In the genomic region with DNA sequence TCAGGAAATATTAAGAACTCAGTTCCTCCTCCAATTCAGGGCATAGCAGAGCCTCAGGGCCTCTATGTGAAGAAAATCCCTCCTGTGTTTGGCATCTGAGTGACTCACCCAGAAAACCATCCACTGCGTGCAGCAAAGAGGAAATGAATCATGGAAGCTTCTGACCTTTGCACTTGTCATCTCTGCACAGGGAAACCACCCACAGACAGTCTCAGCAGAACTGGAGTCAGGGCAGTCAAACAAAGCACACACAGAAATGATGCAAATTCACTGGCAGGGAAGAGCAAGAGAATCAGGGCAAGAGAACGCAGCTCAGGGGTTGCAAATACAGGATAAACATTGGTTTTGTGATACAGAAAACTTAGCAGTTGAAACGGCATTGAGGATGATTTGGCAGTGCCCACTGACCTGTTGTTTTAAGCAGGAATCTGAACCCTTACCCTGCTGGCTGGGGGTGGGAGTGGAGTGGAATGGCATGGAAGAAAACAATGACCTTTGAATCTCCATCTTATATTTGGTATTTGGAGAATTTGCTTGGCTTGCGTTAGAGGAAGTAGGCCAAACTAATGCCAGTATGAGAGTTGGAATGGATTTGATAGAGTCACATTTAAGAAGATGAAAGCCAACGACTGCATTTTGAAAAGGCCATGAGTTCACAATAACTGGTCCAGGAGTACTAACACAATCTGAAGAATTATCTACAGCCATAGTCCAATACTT, we compare ENCODE assay signal across 1 cellular context.
A peak's percentile ranks its signal among the peaks of the same experiment; 100 is the strongest.
TF ChIP-seq lines count a peak whose summit lies in the region.

No MANE protein-coding gene starts in this region.

TF ChIP-seq in HepG2, 621 proteins besides CTCF, POLR2A, EP300 and RAD21 (continued from another document and continues in another):
- TF ChIP-seq, protein P1, sequence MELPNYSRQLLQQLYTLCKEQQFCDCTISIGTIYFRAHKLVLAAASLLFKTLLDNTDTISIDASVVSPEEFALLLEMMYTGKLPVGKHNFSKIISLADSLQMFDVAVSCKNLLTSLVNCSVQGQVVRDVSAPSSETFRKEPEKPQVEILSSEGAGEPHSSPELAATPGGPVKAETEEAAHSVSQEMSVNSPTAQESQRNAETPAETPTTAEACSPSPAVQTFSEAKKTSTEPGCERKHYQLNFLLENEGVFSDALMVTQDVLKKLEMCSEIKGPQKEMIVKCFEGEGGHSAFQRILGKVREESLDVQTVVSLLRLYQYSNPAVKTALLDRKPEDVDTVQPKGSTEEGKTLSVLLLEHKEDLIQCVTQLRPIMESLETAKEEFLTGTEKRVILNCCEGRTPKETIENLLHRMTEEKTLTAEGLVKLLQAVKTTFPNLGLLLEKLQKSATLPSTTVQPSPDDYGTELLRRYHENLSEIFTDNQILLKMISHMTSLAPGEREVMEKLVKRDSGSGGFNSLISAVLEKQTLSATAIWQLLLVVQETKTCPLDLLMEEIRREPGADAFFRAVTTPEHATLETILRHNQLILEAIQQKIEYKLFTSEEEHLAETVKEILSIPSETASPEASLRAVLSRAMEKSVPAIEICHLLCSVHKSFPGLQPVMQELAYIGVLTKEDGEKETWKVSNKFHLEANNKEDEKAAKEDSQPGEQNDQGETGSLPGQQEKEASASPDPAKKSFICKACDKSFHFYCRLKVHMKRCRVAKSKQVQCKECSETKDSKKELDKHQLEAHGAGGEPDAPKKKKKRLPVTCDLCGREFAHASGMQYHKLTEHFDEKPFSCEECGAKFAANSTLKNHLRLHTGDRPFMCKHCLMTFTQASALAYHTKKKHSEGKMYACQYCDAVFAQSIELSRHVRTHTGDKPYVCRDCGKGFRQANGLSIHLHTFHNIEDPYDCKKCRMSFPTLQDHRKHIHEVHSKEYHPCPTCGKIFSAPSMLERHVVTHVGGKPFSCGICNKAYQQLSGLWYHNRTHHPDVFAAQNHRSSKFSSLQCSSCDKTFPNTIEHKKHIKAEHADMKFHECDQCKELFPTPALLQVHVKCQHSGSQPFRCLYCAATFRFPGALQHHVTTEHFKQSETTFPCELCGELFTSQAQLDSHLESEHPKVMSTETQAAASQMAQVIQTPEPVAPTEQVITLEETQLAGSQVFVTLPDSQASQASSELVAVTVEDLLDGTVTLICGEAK (IDR thresholded peaks at IDR 0.05), result no peak
- TF ChIP-seq, protein P1 (CRISPR knock-in tag; IDR thresholded peaks at IDR 0.05), result no peak
- TF ChIP-seq ATM (IDR thresholded peaks at IDR 0.05; ENCODE audit: borderline replicate concordance), result no peak
- TF ChIP-seq, protein P2, sequence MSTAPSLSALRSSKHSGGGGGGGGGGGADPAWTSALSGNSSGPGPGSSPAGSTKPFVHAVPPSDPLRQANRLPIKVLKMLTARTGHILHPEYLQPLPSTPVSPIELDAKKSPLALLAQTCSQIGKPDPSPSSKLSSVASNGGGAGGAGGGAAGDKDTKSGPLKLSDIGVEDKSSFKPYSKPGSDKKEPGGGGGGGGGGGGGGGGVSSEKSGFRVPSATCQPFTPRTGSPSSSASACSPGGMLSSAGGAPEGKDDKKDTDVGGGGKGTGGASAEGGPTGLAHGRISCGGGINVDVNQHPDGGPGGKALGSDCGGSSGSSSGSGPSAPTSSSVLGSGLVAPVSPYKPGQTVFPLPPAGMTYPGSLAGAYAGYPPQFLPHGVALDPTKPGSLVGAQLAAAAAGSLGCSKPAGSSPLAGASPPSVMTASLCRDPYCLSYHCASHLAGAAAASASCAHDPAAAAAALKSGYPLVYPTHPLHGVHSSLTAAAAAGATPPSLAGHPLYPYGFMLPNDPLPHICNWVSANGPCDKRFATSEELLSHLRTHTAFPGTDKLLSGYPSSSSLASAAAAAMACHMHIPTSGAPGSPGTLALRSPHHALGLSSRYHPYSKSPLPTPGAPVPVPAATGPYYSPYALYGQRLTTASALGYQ (CRISPR knock-in tag; IDR thresholded peaks at IDR 0.05), result peak; percentile 54; the same call in 1 of the 2 replicates
- peak; percentile 51; the same call in 1 of the 2 replicates for TF ChIP-seq TAF1 (CRISPR knock-in tag; IDR thresholded peaks at IDR 0.05)
- no peak for TF ChIP-seq DR1 (CRISPR knock-in tag; IDR thresholded peaks at IDR 0.05)
- TF ChIP-seq, protein P3, sequence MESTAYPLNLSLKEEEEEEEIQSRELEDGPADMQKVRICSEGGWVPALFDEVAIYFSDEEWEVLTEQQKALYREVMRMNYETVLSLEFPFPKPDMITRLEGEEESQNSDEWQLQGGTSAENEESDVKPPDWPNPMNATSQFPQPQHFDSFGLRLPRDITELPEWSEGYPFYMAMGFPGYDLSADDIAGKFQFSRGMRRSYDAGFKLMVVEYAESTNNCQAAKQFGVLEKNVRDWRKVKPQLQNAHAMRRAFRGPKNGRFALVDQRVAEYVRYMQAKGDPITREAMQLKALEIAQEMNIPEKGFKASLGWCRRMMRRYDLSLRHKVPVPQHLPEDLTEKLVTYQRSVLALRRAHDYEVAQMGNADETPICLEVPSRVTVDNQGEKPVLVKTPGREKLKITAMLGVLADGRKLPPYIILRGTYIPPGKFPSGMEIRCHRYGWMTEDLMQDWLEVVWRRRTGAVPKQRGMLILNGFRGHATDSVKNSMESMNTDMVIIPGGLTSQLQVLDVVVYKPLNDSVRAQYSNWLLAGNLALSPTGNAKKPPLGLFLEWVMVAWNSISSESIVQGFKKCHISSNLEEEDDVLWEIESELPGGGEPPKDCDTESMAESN (CRISPR knock-in tag; conservative IDR thresholded peaks at IDR 0.05), result peak; percentile 68
- peak; percentile 97 for TF ChIP-seq HDAC2 (CRISPR knock-in tag; IDR thresholded peaks at IDR 0.05)
- no peak for TF ChIP-seq ZNF253 (CRISPR knock-in tag; IDR thresholded peaks at IDR 0.05; ENCODE audit: borderline replicate concordance)
- TF ChIP-seq ZNF160 (CRISPR knock-in tag; IDR thresholded peaks at IDR 0.05), result no peak
- TF ChIP-seq HCFC1 (IDR thresholded peaks at IDR 0.05; ENCODE audit: low read depth, low read length), result no peak
- TF ChIP-seq DNMT3B (CRISPR knock-in tag; conservative IDR thresholded peaks at IDR 0.05), result peak; percentile 86; the same call in 1 of the 2 replicates
- no peak for TF ChIP-seq CBX1 (IDR thresholded peaks at IDR 0.05; ENCODE audit: low read depth)
- TF ChIP-seq ZNF652 (CRISPR knock-in tag; IDR thresholded peaks at IDR 0.05; ENCODE audit: borderline replicate concordance, low read depth), result peak; percentile 55; the same call in 1 of the 2 replicates
- TF ChIP-seq, protein P4, sequence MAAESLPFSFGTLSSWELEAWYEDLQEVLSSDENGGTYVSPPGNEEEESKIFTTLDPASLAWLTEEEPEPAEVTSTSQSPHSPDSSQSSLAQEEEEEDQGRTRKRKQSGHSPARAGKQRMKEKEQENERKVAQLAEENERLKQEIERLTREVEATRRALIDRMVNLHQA (CRISPR knock-in tag; IDR thresholded peaks at IDR 0.05), result no peak
- TF ChIP-seq SCMH1 (CRISPR knock-in tag; IDR thresholded peaks at IDR 0.05; ENCODE audit: borderline replicate concordance), result no peak
- TF ChIP-seq, protein P5, sequence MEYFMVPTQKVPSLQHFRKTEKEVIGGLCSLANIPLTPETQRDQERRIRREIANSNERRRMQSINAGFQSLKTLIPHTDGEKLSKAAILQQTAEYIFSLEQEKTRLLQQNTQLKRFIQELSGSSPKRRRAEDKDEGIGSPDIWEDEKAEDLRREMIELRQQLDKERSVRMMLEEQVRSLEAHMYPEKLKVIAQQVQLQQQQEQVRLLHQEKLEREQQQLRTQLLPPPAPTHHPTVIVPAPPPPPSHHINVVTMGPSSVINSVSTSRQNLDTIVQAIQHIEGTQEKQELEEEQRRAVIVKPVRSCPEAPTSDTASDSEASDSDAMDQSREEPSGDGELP (IDR thresholded peaks at IDR 0.05; ENCODE audit: borderline replicate concordance, low read depth), result peak; percentile 21; the same call in 1 of the 2 replicates
- TF ChIP-seq ZSCAN29 (CRISPR knock-in tag; conservative IDR thresholded peaks at IDR 0.05), result peak; percentile 45; the same call in 1 of the 2 replicates
- peak; percentile 38; the same call in 1 of the 2 replicates for TF ChIP-seq ZNF772 (CRISPR knock-in tag; IDR thresholded peaks at IDR 0.05)
- TF ChIP-seq, protein P6, sequence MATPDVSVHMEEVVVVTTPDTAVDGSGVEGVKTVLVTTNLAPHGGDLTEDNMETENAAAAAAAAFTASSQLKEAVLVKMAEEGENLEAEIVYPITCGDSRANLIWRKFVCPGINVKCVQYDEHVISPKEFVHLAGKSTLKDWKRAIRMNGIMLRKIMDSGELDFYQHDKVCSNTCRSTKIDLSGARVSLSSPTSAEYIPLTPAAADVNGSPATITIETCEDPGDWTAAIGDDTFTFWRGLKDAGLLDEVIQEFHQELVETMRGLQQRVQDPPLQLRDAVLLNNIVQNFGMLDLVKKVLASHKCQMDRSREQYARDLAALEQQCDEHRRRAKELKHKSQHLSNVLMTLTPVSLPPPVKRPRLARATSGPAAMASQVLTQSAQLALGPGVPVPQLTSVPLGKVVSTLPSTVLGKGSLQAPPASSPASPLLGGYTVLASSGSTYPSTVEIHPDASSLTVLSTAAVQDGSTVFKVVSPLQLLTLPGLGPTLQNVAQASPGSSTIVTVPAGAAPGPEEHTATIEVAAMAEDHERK (CRISPR knock-in tag; IDR thresholded peaks at IDR 0.05; ENCODE audit: low read depth), result no peak
- TF ChIP-seq ZNF816 (CRISPR knock-in tag; IDR thresholded peaks at IDR 0.05; ENCODE audit: borderline replicate concordance), result peak; percentile 62; the same call in 1 of the 2 replicates
- peak; percentile 95 for TF ChIP-seq ZNF775 (CRISPR knock-in tag; IDR thresholded peaks at IDR 0.05; ENCODE audit: borderline replicate concordance)
- peak; percentile 85; the same call in 1 of the 2 replicates for TF ChIP-seq HOXA3 (CRISPR knock-in tag; IDR thresholded peaks at IDR 0.05)
- TF ChIP-seq, protein P7, sequence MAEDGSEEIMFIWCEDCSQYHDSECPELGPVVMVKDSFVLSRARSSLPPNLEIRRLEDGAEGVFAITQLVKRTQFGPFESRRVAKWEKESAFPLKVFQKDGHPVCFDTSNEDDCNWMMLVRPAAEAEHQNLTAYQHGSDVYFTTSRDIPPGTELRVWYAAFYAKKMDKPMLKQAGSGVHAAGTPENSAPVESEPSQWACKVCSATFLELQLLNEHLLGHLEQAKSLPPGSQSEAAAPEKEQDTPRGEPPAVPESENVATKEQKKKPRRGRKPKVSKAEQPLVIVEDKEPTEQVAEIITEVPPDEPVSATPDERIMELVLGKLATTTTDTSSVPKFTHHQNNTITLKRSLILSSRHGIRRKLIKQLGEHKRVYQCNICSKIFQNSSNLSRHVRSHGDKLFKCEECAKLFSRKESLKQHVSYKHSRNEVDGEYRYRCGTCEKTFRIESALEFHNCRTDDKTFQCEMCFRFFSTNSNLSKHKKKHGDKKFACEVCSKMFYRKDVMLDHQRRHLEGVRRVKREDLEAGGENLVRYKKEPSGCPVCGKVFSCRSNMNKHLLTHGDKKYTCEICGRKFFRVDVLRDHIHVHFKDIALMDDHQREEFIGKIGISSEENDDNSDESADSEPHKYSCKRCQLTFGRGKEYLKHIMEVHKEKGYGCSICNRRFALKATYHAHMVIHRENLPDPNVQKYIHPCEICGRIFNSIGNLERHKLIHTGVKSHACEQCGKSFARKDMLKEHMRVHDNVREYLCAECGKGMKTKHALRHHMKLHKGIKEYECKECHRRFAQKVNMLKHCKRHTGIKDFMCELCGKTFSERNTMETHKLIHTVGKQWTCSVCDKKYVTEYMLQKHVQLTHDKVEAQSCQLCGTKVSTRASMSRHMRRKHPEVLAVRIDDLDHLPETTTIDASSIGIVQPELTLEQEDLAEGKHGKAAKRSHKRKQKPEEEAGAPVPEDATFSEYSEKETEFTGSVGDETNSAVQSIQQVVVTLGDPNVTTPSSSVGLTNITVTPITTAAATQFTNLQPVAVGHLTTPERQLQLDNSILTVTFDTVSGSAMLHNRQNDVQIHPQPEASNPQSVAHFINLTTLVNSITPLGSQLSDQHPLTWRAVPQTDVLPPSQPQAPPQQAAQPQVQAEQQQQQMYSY (CRISPR knock-in tag; IDR thresholded peaks at IDR 0.05), result no peak
- TF ChIP-seq YEATS2 (CRISPR knock-in tag; IDR thresholded peaks at IDR 0.05; ENCODE audit: borderline replicate concordance), result peak; percentile 70; the same call in 1 of the 2 replicates
- TF ChIP-seq HMGA1 (CRISPR knock-in tag; conservative IDR thresholded peaks at IDR 0.05), result no peak
- TF ChIP-seq ZNF335 (CRISPR knock-in tag; IDR thresholded peaks at IDR 0.05), result no peak; the same call in 1 of the 2 replicates
- TF ChIP-seq ZNF33B (CRISPR knock-in tag; IDR thresholded peaks at IDR 0.05), result 0 out of 2 replicates have a peak, but pooled peaks have one; percentile 31
- TF ChIP-seq PCBP1 (IDR thresholded peaks at IDR 0.05; ENCODE audit: borderline replicate concordance, low read depth, low read length), result no peak
- peak; percentile 56; the same call in 1 of the 2 replicates for TF ChIP-seq KDM2A (CRISPR knock-in tag; IDR thresholded peaks at IDR 0.05; ENCODE audit: borderline replicate concordance, low read depth)
- no peak for TF ChIP-seq ZNF343 (CRISPR knock-in tag; IDR thresholded peaks at IDR 0.05)
- TF ChIP-seq ZNF678 (CRISPR knock-in tag; IDR thresholded peaks at IDR 0.05), result no peak
- TF ChIP-seq TEAD3 (CRISPR knock-in tag; optimal IDR thresholded peaks at IDR 0.05; ENCODE audit: borderline replicate concordance), result peak; percentile 90
- TF ChIP-seq FOXO1 (CRISPR knock-in tag; IDR thresholded peaks at IDR 0.05), result peak; percentile 90
- TF ChIP-seq GPN1 (CRISPR knock-in tag; IDR thresholded peaks at IDR 0.05; ENCODE audit: borderline replicate concordance), result no peak
- no peak for TF ChIP-seq PAF1 (CRISPR knock-in tag; IDR thresholded peaks at IDR 0.05)
- TF ChIP-seq TAF15 (IDR thresholded peaks at IDR 0.05; ENCODE audit: low read depth, low read length, poor library complexity, severe bottlenecking), result no peak
- no peak for TF ChIP-seq YY1 (IDR thresholded peaks at IDR 0.05; ENCODE audit: insufficient read depth, insufficient replicate concordance, low read depth, low read length)
- no peak for TF ChIP-seq ZNF30 (CRISPR knock-in tag; IDR thresholded peaks at IDR 0.05)
- TF ChIP-seq CHCHD3 (CRISPR knock-in tag; IDR thresholded peaks at IDR 0.05), result no peak
- no peak for TF ChIP-seq FIP1L1 (IDR thresholded peaks at IDR 0.05; ENCODE audit: borderline replicate concordance, insufficient read depth, low read depth, low read length)
